ENCODE assay signal across 10 cellular contexts in genomic region chr11:36056160-36056751, GRCh38.
A peak's percentile ranks its signal among the peaks of the same experiment; 100 is the strongest.
DNase-seq lines count a peak whose midpoint lies in the region; ATAC-seq and TF ChIP-seq lines count a peak whose summit lies in the region.
"Had no signal": no experiment of that assay in that cellular context is flagged by ENCODE, and none has a peak within 500 bp of the region (broad histone marks: within the 10 kb centered on the region; RNA-seq: fewer than 3 reads in every experiment).

No MANE protein-coding gene starts in this region.

- H3K9me2 ChIP-seq in PC-3 (replicated peaks; ENCODE audit: low read length): no peaks in the 10 kb centered on the region

- no peaks in the 10 kb centered on the region for H3K79me2 ChIP-seq in PC-3 (ENCODE audit: low read length)

- no peaks in the 10 kb centered on the region for H3F3A ChIP-seq in PC-3 (ENCODE audit: low read length, unreplicated experiment)

- no peak overlapping the region for H3K9ac ChIP-seq in PC-3 (ENCODE audit: low read length)

- TF ChIP-seq CTCF in heart right ventricle (IDR thresholded peaks at IDR 0.05) (peak in 7 of 9 donors; percentile 30 to 48 (median 38)), right atrium auricular region (IDR thresholded peaks at IDR 0.05) (no peak), PC-3 (conservative IDR thresholded peaks at IDR 0.05; ENCODE audit: low read depth, low read length) (peak; percentile 84), fibroblast of pulmonary artery (IDR thresholded peaks at IDR 0.05; ENCODE audit: low read length, missing control alignments) (peak; percentile 70)

- no TSS peak for BruUV-seq in PC-3 (replicated peaks; lab: Mats Ljungman, UMichigan)

- POLR2A ChIA-PET in PC-3 (lab: Charles Lee; ENCODE audit: unreplicated experiment): no interaction called here

- H3K36me3 ChIP-seq in heart right ventricle (no peaks in the 10 kb centered on the region), right atrium auricular region (no peaks in the 10 kb centered on the region), PC-3 (ENCODE audit: low read depth, low read length) (no peaks in the 10 kb centered on the region)

- CTCF ChIA-PET in PC-3 (lab: Charles Lee): interaction anchor here (0.7 to 1.5 kb wide), 2 partner anchors 227 to 234 kb away, joined by 4 to 9 read pairs; no protein-coding TSS in a partner anchor

- peaks cover 0 to 18% (median 6%) of the 10 kb centered on the region in 11 donors for H3K9me3 ChIP-seq in heart right ventricle
- peaks cover 0 to 4% of the 10 kb centered on the region in 2 donors for H3K9me3 ChIP-seq in right atrium auricular region
- H3K9me3 ChIP-seq in PC-3 (ENCODE audit: low read length): no peaks in the 10 kb centered on the region

- ATAC-seq in heart right ventricle: peak in 1 of 8 donors; percentile 27
- peak; percentile 58; the same call in 1 of the 2 replicates for ATAC-seq in PC-3
- ATAC-seq: activated naive CD8-positive, alpha-beta T cell treated with anti-CD3 and anti-CD28 coated beads, Interleukin-2, amount 50 U/mL, for 24 hours had no signal

- DNase-seq in heart right ventricle (no peak), right atrium auricular region (ENCODE audit: low spot score) (no peak), PC-3 (peak; percentile 65), fibroblast of pulmonary artery (ENCODE audit: low read depth) (peak; percentile 80), NCI-H1417 treated with DMSO at 0.1 percent for 48 hours (lab: John Stamatoyannopoulos, UW) (no peak), NCI-H446 treated with DMSO at 0.1 percent for 48 hours (lab: John Stamatoyannopoulos, UW) (no peak)
- DNase-seq in stimulated activated naive CD4-positive, alpha-beta T cell treated with Interleukin-2 at 50 U/mL for 16 hours (lab: John Stamatoyannopoulos, UW): no peak
- DNase-seq in effector CD4-positive, alpha-beta T cell: no peak
- DNase-seq: activated naive CD8-positive, alpha-beta T cell treated with anti-CD3 and anti-CD28 coated beads, Interleukin-2, amount 50 U/mL, for 24 hours; NCI-H1092 treated with DMSO at 0.1 percent for 48 hours had no signal

- H2AFZ ChIP-seq in PC-3 (ENCODE audit: low read length): no peak overlapping the region

- peaks cover 0 to 30% (median 10%) of the 10 kb centered on the region in 9 donors for H3K4me1 ChIP-seq in heart right ventricle
- H3K4me1 ChIP-seq in right atrium auricular region: no peaks in the 10 kb centered on the region
- no peaks in the 10 kb centered on the region for H3K4me1 ChIP-seq in PC-3 (ENCODE audit: insufficient read depth, low read length)

- 91 to 95% methylated on average over 8 of the region's 8 CpGs for WGBS in heart right ventricle, 2 donors

- H3K27ac ChIP-seq in heart right ventricle (peak overlapping the region in 1 of 10 donors; percentile 71), right atrium auricular region (no peak overlapping the region), PC-3 (ENCODE audit: low read length) (no peak overlapping the region)

- H3K4me3 ChIP-seq in heart right ventricle (no peak overlapping the region), right atrium auricular region (no peak overlapping the region), PC-3 (ENCODE audit: low read length) (no peak overlapping the region), fibroblast of pulmonary artery (replicated peaks; ENCODE audit: low read depth, low read length) (no peak overlapping the region)

- H4K20me1 ChIP-seq in PC-3 (ENCODE audit: low read length): no peaks in the 10 kb centered on the region

- H3K4me2 ChIP-seq in PC-3 (ENCODE audit: low read length): no peak overlapping the region

- intact Hi-C loops in heart right ventricle (cut with DNase I) (loop anchor here in 1 of 10 donors (5.0 kb wide), 1 partner anchor 439 kb away; the partner anchor contains the start of gene FJX1), PC-3 (cut with micrococcal nuclease) (loop anchor here (1.0 kb wide), 1 partner anchor 234 kb away; no protein-coding TSS in a partner anchor)

- H3K27me3 ChIP-seq in heart right ventricle (peaks cover 0 to 2% (median 0%) of the 10 kb centered on the region in 7 donors), right atrium auricular region (no peaks in the 10 kb centered on the region), PC-3 (ENCODE audit: low read length) (no peaks in the 10 kb centered on the region)

Comparison
In these comparisons a context has a peak if more than half of its experiments do, and no peak if none do; other contexts are left out.
1. CTCF ChIP-seq: peak in heart right ventricle (7 of 9), PC-3 (single experiment) and fibroblast of pulmonary artery (single experiment); none in right atrium auricular region (0 of 2).
2. DNase-seq: peak in PC-3 (single experiment) and fibroblast of pulmonary artery (single experiment); none in heart right ventricle (0 of 2), right atrium auricular region (single experiment), NCI-H1417 treated with DMSO at 0.1 percent for 48 hours (single experiment), NCI-H446 treated with DMSO at 0.1 percent for 48 hours (single experiment), stimulated activated naive CD4-positive, alpha-beta T cell treated with Interleukin-2 at 50 U/mL for 16 hours (single experiment) and effector CD4-positive, alpha-beta T cell (single experiment).